In the genomic region with DNA sequence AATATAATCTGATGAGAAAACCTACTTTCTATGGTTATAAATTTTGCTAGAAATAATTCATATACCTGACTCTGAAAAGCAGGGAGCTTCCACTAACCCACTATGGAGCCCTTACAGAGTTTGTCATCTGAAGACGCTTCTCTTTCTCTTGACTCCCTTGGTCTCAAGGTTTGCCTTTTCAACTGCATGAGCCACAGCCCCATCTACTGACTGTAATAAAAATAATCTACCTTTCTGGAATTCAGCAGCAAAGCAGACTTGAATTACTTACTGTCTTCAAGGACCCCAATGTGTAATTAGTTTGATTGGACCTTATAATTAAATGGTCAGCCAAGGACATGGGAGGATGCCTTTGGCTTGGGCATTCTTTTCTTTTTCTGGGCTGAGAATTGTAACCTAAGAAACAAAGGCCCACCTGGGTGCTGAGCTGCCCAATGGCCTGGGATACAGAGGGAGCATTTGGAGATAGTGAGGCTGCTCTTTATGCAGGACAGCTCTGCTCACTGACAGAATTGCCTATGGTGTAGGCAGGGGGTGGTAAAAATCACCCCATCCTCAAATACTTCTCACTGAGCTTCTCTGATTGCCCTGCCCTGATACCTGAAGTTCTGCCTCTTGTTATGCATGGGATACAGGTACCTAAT, we compare ENCODE assay signal across 9 cellular contexts.
DNase-seq lines count a peak whose midpoint lies in the region; ATAC-seq and TF ChIP-seq lines count a peak whose summit lies in the region.
"Had no signal": no experiment of that assay in that cellular context is flagged by ENCODE, and none has a peak within 500 bp of the region (broad histone marks: within the 10 kb centered on the region; RNA-seq: fewer than 3 reads in every experiment).

No MANE protein-coding gene starts in this region.

- no peaks in the 10 kb centered on the region for H3K9me3 ChIP-seq in mammary epithelial cell (replicated peaks; ENCODE audit: insufficient read depth, low read length)
- no peaks in the 10 kb centered on the region for H3K9me3 ChIP-seq in vagina
- peaks cover 0 to 4% (median 0%) of the 10 kb centered on the region in 4 donors for H3K9me3 ChIP-seq in stomach

- no peak overlapping the region for H4K5ac ChIP-seq in mesendoderm (ENCODE audit: low read length)

- dilution Hi-C loops in mammary epithelial cell (cut with HindIII; ENCODE audit: low sequenced_read_pairs): no loop called here

- no peak overlapping the region for H2BK5ac ChIP-seq in mesendoderm (ENCODE audit: low read length)

- H3K36me3 ChIP-seq in mammary epithelial cell (ENCODE audit: insufficient read depth, low read length): no peaks in the 10 kb centered on the region
- H3K36me3 ChIP-seq in mesendoderm (ENCODE audit: control insufficient read depth, insufficient read depth, low read length): no peaks in the 10 kb centered on the region
- no peaks in the 10 kb centered on the region for H3K36me3 ChIP-seq in vagina
- no peaks in the 10 kb centered on the region for H3K36me3 ChIP-seq in stomach

- no peak overlapping the region for H3K9ac ChIP-seq in mammary epithelial cell (ENCODE audit: insufficient read depth, low read length)
- H3K9ac ChIP-seq in mesendoderm (ENCODE audit: low read length): no peak overlapping the region

- H4K8ac ChIP-seq in mesendoderm (ENCODE audit: low read depth, low read length): no peak overlapping the region

- BruUV-seq in mammary epithelial cell (replicated peaks; lab: Mats Ljungman, UMichigan): no TSS peak

- no peak overlapping the region for H2AK5ac ChIP-seq in mesendoderm (ENCODE audit: low read length)

- no peak overlapping the region for H2BK15ac ChIP-seq in mesendoderm (replicated peaks; ENCODE audit: low read depth)

- H3K4me1 ChIP-seq in mammary epithelial cell (ENCODE audit: insufficient read depth, low read length): no peaks in the 10 kb centered on the region
- H3K4me1 ChIP-seq in mesendoderm (ENCODE audit: control insufficient read depth, low read depth, low read length): no peaks in the 10 kb centered on the region
- no peaks in the 10 kb centered on the region for H3K4me1 ChIP-seq in vagina
- H3K4me1 ChIP-seq in stomach: no peaks in the 10 kb centered on the region

- peak overlapping the region; percentile 29 for H3K18ac ChIP-seq in mesendoderm (ENCODE audit: low read length)

- H3K4ac ChIP-seq in mesendoderm (ENCODE audit: low read depth, low read length): no peak overlapping the region

- H2BK120ac ChIP-seq in mesendoderm (ENCODE audit: low read depth, low read length): no peak overlapping the region

- TF ChIP-seq CTCF in mammary epithelial cell (conservative IDR thresholded peaks at IDR 0.05 in 1 of 2, IDR thresholded peaks at IDR 0.05 in 1 of 2; ENCODE audit: extremely low read depth in 1 of 2, insufficient read depth in 1 of 2, low read depth in 1 of 2, low read length in 2 of 2) (peak; percentile 21 to 64), vagina (IDR thresholded peaks at IDR 0.05) (no peak), stomach (IDR thresholded peaks at IDR 0.05) (peak in 2 of 7 experiments; percentile 30 to 31)

- H3K4me3 ChIP-seq in mammary epithelial cell (replicated peaks in 1 of 3; ENCODE audit: insufficient read depth in 1 of 3, low read depth in 2 of 3, low read length in 3 of 3): no peak overlapping the region
- no peak overlapping the region for H3K4me3 ChIP-seq in mesendoderm (ENCODE audit: low read length)
- H3K4me3 ChIP-seq in vagina: no peak overlapping the region
- H3K4me3 ChIP-seq in stomach: no peak overlapping the region

- H3K27ac ChIP-seq in mammary epithelial cell (ENCODE audit: insufficient read depth, low read depth, low read length) (no peak overlapping the region), mesendoderm (ENCODE audit: low read depth, low read length) (no peak overlapping the region), vagina (no peak overlapping the region), stomach (no peak overlapping the region)

- TF ChIP-seq EP300 in stomach (IDR thresholded peaks at IDR 0.05): no peak

- ATAC-seq in GM21723 (IDR thresholded peaks at IDR 0.05; ENCODE audit: unreplicated experiment): no peak

- peak; percentile 1 for DNase-seq in ELR (ENCODE audit: low read depth)
- DNase-seq in NCI-H2107 treated with DMSO at 0.1 percent for 48 hours (lab: John Stamatoyannopoulos, UW; ENCODE audit: unreplicated experiment): peak; percentile 50
- DNase-seq in mammary epithelial cell: peak; percentile 26
- DNase-seq in mesendoderm: peak; percentile 68
- DNase-seq in GOT3 (lab: John Stamatoyannopoulos, UW): no peak
- no peak for DNase-seq in vagina (ENCODE audit: extremely low spot score in 2 of 2)
- DNase-seq in stomach: no peak
- DNase-seq: activated B cell treated with CpG ODN at 0.5 μM for 24 hours had no signal

- H3K27me3 ChIP-seq in mammary epithelial cell (ENCODE audit: insufficient read depth, low read length) (no peaks in the 10 kb centered on the region), mesendoderm (ENCODE audit: insufficient read depth, low read length, poor library complexity) (no peaks in the 10 kb centered on the region), vagina (no peaks in the 10 kb centered on the region), stomach (no peaks in the 10 kb centered on the region)

- H4K20me1 ChIP-seq in mammary epithelial cell (ENCODE audit: insufficient read depth, low read length): no peaks in the 10 kb centered on the region

- H3K79me2 ChIP-seq in mammary epithelial cell (ENCODE audit: insufficient read depth, low read length): no peaks in the 10 kb centered on the region
- no peaks in the 10 kb centered on the region for H3K79me2 ChIP-seq in mesendoderm (ENCODE audit: control insufficient read depth, insufficient read depth, low read length)

- H2AFZ ChIP-seq in mammary epithelial cell (ENCODE audit: low read depth, low read length): no peak overlapping the region

- no peak overlapping the region for H3K56ac ChIP-seq in mesendoderm (ENCODE audit: low read length)

- no peak for TF ChIP-seq POLR2A in vagina (IDR thresholded peaks at IDR 0.05)
- TF ChIP-seq POLR2A in stomach (IDR thresholded peaks at IDR 0.05): no peak

- 43% methylated on average over 1 of the region's 1 CpG for WGBS in mammary epithelial cell (ENCODE audit: low coverage, missing lambda C conversion rate)
- no CpG with 5 or more reads among the region's 1 CpG for WGBS in mesendoderm (ENCODE audit: extremely low coverage, insufficient coverage, low lambda C conversion rate)
- WGBS in stomach, 5 donors: 4 to 17% (median 10%) methylated on average over 1 of the region's 1 CpG

- intact Hi-C loops in mammary epithelial cell (cut with micrococcal nuclease) (loop anchor here (1.0 to 10.0 kb wide), 6 partner anchors 139 to 562 kb away; no protein-coding TSS in a partner anchor), vagina (cut with DNase I) (no loop called here), stomach (cut with DNase I; ENCODE audit: low total_unique reads) (no loop called here)

- H3K4me2 ChIP-seq in mammary epithelial cell (ENCODE audit: insufficient read depth, low read depth, low read length): no peak overlapping the region
- H3K4me2 ChIP-seq in mesendoderm (ENCODE audit: low read length): no peak overlapping the region

- no peak overlapping the region for H3K23ac ChIP-seq in mesendoderm (ENCODE audit: low read length)

- H3K79me1 ChIP-seq in mesendoderm (ENCODE audit: low read length): no peaks in the 10 kb centered on the region

- CTCF ChIA-PET in mammary epithelial cell (lab: Charles Lee; ENCODE audit: low non-redundant PET): interaction anchor here (0.6 to 0.7 kb wide), 3 partner anchors 201 to 935 kb away, joined by 3 read pairs; no protein-coding TSS in a partner anchor

- in situ Hi-C loops in mammary epithelial cell (cut with MboI; ENCODE audit: low sequenced_read_pairs in 2 of 2): no loop called here

Comparison
In these comparisons a context has a peak if more than half of its experiments do, and no peak if none do; other contexts are left out.
1. DNase-seq: peak in ELR (single experiment), NCI-H2107 treated with DMSO at 0.1 percent for 48 hours (single experiment), mammary epithelial cell (single experiment) and mesendoderm (single experiment); none in GOT3 (single experiment), vagina (0 of 2) and stomach (single experiment).
2. CTCF ChIP-seq: peak in mammary epithelial cell (2 of 2); none in vagina (0 of 3).